ENCODE assay signal across 18 cellular contexts in the genomic region with DNA sequence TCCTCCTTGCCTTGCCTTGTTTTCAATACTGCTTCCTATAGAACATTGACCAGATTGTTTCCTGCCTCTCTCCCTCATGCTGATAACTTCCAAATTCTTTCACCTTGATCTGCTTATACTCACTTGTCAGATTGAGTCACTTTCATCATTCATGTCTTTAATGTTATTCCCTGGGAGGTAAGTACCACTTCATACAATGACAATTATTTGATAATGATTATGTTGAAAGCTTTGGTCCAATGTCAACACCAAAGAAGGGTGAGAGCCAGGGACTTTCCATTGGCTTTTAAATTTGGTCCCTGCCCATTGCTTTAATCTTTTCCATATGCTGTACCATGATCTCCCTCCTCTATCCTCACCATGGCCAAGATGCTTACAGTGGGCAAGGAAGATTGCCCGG.
"Had no signal": no experiment of that assay in that cellular context is flagged by ENCODE, and none has a peak within 500 bp of the region (broad histone marks: within the 10 kb centered on the region; RNA-seq: fewer than 3 reads in every experiment).

No MANE protein-coding gene starts in this region.

- H3K9me3 ChIP-seq: pancreas, suprapubic skin had no signal

- ATAC-seq: left lobe of liver; naive thymus-derived CD4-positive, alpha-beta T cell; stimulated activated naive CD8-positive, alpha-beta T cell treated with anti-CD3 and anti-CD28 coated beads, Interleukin-15, Interleukin-2, amounts not matched to agents 100 U/mL and 50 U/mL, for 24 hours had no signal

- H3K27ac ChIP-seq: brain microvascular endothelial cell, hepatocyte, pancreas, suprapubic skin had no signal

- H3K4me3 Mint-ChIP-seq: activated CD4-positive, alpha-beta T cell treated with anti-CD3 and anti-CD28 coated beads, Interleukin-2, amount 10 ng/mL, durations not matched to agents 7 days and 5 days; activated naive CD8-positive, alpha-beta T cell treated with anti-CD3 and anti-CD28 coated beads for 36 hours; activated T-helper 1 cell treated with anti-CD3 and anti-CD28 coated beads, Interleukin-12 subunit alpha, Interleukin-12 subunit beta, Interleukin-2, Interleukin-4 antibody, amounts not matched to agents 30 ng/mL and 10 ng/mL and 1 ng/mL, durations not matched to agents 14 hours and 24 hours and 36 hours; central memory CD8-positive, alpha-beta T cell; naive thymus-derived CD4-positive, alpha-beta T cell; T-helper 2 cell treated with Interferon-gamma antibody and Interleukin-4, amounts not matched to agents 5 μg/mL and 100 μg/mL, for 36 hours had no signal

- DNase-seq: activated CD4-positive, alpha-beta T cell treated with anti-CD3 and anti-CD28 coated beads, Interleukin-2, amount 10 ng/mL, durations not matched to agents 7 days and 5 days; activated naive CD8-positive, alpha-beta T cell treated with anti-CD3 and anti-CD28 coated beads for 36 hours; amygdala; brain microvascular endothelial cell; effector CD8-positive, alpha-beta T cell; islet precursor cell; naive thymus-derived CD4-positive, alpha-beta T cell; pancreas; stimulated activated CD4-positive, alpha-beta T cell treated with anti-CD3 and anti-CD28 coated beads, Interleukin-15, amount 100 ng/mL, for 24 hours; stimulated activated CD4-positive, alpha-beta T cell treated with anti-CD3 and anti-CD28 coated beads, Interleukin-4, amount 100 ng/mL, for 1 hour; stimulated activated naive CD8-positive, alpha-beta T cell treated with anti-CD3 and anti-CD28 coated beads, Interleukin-15, Interleukin-2, amounts not matched to agents 100 U/mL and 50 U/mL, for 24 hours had no signal

- H3K9me3 Mint-ChIP-seq: activated CD4-positive, alpha-beta T cell treated with anti-CD3 and anti-CD28 coated beads, Interleukin-2, amount 10 ng/mL, durations not matched to agents 7 days and 5 days; activated naive CD8-positive, alpha-beta T cell treated with anti-CD3 and anti-CD28 coated beads for 36 hours; activated T-helper 1 cell treated with anti-CD3 and anti-CD28 coated beads, Interleukin-12 subunit alpha, Interleukin-12 subunit beta, Interleukin-2, Interleukin-4 antibody, amounts not matched to agents 30 ng/mL and 10 ng/mL and 1 ng/mL, durations not matched to agents 14 hours and 24 hours and 36 hours; central memory CD8-positive, alpha-beta T cell; naive thymus-derived CD4-positive, alpha-beta T cell; T-helper 2 cell treated with Interferon-gamma antibody and Interleukin-4, amounts not matched to agents 5 μg/mL and 100 μg/mL, for 36 hours had no signal

- H3K27ac Mint-ChIP-seq: activated CD4-positive, alpha-beta T cell treated with anti-CD3 and anti-CD28 coated beads, Interleukin-2, amount 10 ng/mL, durations not matched to agents 7 days and 5 days; activated naive CD8-positive, alpha-beta T cell treated with anti-CD3 and anti-CD28 coated beads for 36 hours; activated T-helper 1 cell treated with anti-CD3 and anti-CD28 coated beads, Interleukin-12 subunit alpha, Interleukin-12 subunit beta, Interleukin-2, Interleukin-4 antibody, amounts not matched to agents 30 ng/mL and 10 ng/mL and 1 ng/mL, durations not matched to agents 14 hours and 24 hours and 36 hours; T-helper 2 cell treated with Interferon-gamma antibody and Interleukin-4, amounts not matched to agents 5 μg/mL and 100 μg/mL, for 36 hours had no signal

- H3K27me3 ChIP-seq: brain microvascular endothelial cell, hepatocyte, pancreas, suprapubic skin had no signal

- H3K27me3 Mint-ChIP-seq: activated CD4-positive, alpha-beta T cell treated with anti-CD3 and anti-CD28 coated beads, Interleukin-2, amount 10 ng/mL, durations not matched to agents 7 days and 5 days; activated naive CD8-positive, alpha-beta T cell treated with anti-CD3 and anti-CD28 coated beads for 36 hours; central memory CD8-positive, alpha-beta T cell; naive thymus-derived CD4-positive, alpha-beta T cell had no signal

- H3K4me1 Mint-ChIP-seq: activated CD4-positive, alpha-beta T cell treated with anti-CD3 and anti-CD28 coated beads, Interleukin-2, amount 10 ng/mL, durations not matched to agents 7 days and 5 days; activated naive CD8-positive, alpha-beta T cell treated with anti-CD3 and anti-CD28 coated beads for 36 hours; central memory CD8-positive, alpha-beta T cell had no signal

- H3K36me3 ChIP-seq: brain microvascular endothelial cell, pancreas, suprapubic skin had no signal

- H3K4me3 ChIP-seq: hepatocyte, pancreas, skin epidermis, suprapubic skin had no signal
